ENCODE assay signal across 1 cellular context in the genomic region with DNA sequence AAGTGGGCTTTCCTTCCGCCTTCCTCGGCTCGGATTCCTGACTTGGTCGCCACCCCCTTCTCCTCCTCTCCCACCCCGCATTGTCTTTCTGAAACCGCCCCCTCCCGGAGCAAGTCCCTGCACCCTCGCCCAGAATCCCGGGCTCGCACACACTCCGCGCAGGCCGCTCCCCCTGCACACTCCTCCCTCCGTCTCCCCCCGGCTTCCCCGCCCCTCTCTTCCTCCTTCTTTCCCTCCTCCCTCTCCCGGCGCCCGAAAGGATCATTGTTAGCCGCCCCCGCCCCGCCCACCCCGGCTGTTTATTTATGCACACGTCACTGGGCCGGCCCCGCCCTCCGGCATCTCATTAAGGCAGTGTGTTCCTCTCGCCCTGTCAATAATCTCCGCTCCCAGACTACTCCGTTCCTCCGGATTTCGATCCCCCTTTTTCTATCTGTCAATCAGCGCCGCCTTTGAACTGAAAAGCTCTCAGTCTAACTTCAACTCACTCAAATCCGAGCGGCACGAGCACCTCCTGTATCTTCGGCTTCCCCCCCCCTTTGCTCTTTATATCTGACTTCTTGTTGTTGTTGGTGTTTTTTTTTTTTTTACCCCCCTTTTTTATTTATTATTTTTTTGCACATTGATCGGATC.
TF ChIP-seq lines count a peak whose summit lies in the region.

A gene (plus strand): TSS at position 373 of the 633 bp plus-strand sequence. CDS start 510 bp downstream, outside the sequence.

TF ChIP-seq in HEK293, 187 proteins besides CTCF, POLR2A, EP300 and RAD21 (continued from another document):
- no peak for TF ChIP-seq ZNF549 (tag by site-specific recombination; IDR thresholded peaks at IDR 0.05)
- no peak for TF ChIP-seq ZNF473 (tag by site-specific recombination; IDR thresholded peaks at IDR 0.05)
- peak; percentile 96 for TF ChIP-seq ZNF366 (tag by site-specific recombination; conservative IDR thresholded peaks at IDR 0.05)
- no peak for TF ChIP-seq ZNF654 (tag by site-specific recombination; IDR thresholded peaks at IDR 0.05; ENCODE audit: low read depth)
- peak; percentile 88; the same call in 1 of the 2 replicates for TF ChIP-seq TCF7L2 (IDR thresholded peaks at IDR 0.05; ENCODE audit: borderline replicate concordance, low read depth, low read length)
- TF ChIP-seq, protein P1, sequence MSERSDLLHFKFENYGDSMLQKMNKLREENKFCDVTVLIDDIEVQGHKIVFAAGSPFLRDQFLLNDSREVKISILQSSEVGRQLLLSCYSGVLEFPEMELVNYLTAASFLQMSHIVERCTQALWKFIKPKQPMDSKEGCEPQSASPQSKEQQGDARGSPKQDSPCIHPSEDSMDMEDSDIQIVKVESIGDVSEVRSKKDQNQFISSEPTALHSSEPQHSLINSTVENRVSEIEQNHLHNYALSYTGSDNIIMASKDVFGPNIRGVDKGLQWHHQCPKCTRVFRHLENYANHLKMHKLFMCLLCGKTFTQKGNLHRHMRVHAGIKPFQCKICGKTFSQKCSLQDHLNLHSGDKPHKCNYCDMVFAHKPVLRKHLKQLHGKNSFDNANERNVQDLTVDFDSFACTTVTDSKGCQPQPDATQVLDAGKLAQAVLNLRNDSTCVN (tag by site-specific recombination; optimal IDR thresholded peaks at IDR 0.05) = peak; percentile 31
- TF ChIP-seq ZNF677 (tag by site-specific recombination; IDR thresholded peaks at IDR 0.05) = no peak
- TF ChIP-seq ZNF157 (tag by site-specific recombination; IDR thresholded peaks at IDR 0.05) = no peak
- TF ChIP-seq ZNF175 (tag by site-specific recombination; IDR thresholded peaks at IDR 0.05) = no peak
- TF ChIP-seq, protein P2, sequence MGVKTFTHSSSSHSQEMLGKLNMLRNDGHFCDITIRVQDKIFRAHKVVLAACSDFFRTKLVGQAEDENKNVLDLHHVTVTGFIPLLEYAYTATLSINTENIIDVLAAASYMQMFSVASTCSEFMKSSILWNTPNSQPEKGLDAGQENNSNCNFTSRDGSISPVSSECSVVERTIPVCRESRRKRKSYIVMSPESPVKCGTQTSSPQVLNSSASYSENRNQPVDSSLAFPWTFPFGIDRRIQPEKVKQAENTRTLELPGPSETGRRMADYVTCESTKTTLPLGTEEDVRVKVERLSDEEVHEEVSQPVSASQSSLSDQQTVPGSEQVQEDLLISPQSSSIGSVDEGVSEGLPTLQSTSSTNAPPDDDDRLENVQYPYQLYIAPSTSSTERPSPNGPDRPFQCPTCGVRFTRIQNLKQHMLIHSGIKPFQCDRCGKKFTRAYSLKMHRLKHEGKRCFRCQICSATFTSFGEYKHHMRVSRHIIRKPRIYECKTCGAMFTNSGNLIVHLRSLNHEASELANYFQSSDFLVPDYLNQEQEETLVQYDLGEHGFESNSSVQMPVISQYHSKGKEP (tag by site-specific recombination; IDR thresholded peaks at IDR 0.05) = no peak
- TF ChIP-seq, protein P3, sequence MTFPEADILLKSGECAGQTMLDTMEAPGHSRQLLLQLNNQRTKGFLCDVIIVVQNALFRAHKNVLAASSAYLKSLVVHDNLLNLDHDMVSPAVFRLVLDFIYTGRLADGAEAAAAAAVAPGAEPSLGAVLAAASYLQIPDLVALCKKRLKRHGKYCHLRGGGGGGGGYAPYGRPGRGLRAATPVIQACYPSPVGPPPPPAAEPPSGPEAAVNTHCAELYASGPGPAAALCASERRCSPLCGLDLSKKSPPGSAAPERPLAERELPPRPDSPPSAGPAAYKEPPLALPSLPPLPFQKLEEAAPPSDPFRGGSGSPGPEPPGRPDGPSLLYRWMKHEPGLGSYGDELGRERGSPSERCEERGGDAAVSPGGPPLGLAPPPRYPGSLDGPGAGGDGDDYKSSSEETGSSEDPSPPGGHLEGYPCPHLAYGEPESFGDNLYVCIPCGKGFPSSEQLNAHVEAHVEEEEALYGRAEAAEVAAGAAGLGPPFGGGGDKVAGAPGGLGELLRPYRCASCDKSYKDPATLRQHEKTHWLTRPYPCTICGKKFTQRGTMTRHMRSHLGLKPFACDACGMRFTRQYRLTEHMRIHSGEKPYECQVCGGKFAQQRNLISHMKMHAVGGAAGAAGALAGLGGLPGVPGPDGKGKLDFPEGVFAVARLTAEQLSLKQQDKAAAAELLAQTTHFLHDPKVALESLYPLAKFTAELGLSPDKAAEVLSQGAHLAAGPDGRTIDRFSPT (tag by site-specific recombination; IDR thresholded peaks at IDR 0.05) = no peak; the same call in 1 of the 2 replicates
- no peak for TF ChIP-seq ZNF133 (tag by site-specific recombination; IDR thresholded peaks at IDR 0.05)
- no peak for TF ChIP-seq SETDB1 (IDR thresholded peaks at IDR 0.05; ENCODE audit: insufficient read length, low read length)
- no peak for TF ChIP-seq ZNF501 (tag by site-specific recombination; IDR thresholded peaks at IDR 0.05)
- no peak for TF ChIP-seq ZNF184 (tag by site-specific recombination; IDR thresholded peaks at IDR 0.05)
- no peak for TF ChIP-seq ZNF555 (tag by site-specific recombination; conservative IDR thresholded peaks at IDR 0.05)
- TF ChIP-seq, protein P4, sequence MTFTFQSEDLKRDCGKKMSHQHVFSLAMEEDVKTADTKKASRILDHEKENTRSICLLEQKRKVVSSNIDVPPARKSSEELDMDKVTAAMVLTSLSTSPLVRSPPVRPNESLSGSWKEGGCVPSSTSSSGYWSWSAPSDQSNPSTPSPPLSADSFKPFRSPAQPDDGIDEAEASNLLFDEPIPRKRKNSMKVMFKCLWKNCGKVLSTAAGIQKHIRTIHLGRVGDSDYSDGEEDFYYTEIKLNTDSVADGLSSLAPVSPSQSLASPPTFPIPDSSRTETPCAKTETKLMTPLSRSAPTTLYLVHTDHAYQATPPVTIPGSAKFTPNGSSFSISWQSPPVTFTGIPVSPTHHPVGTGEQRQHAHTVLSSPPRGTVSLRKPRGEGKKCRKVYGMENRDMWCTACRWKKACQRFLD (tag by site-specific recombination; IDR thresholded peaks at IDR 0.05) = no peak
- 0 out of 2 replicates have a peak, but pooled peaks have one; percentile 56 for TF ChIP-seq ZNF391 (tag by site-specific recombination; IDR thresholded peaks at IDR 0.05; ENCODE audit: borderline replicate concordance, low read depth)
- TF ChIP-seq, protein P5, sequence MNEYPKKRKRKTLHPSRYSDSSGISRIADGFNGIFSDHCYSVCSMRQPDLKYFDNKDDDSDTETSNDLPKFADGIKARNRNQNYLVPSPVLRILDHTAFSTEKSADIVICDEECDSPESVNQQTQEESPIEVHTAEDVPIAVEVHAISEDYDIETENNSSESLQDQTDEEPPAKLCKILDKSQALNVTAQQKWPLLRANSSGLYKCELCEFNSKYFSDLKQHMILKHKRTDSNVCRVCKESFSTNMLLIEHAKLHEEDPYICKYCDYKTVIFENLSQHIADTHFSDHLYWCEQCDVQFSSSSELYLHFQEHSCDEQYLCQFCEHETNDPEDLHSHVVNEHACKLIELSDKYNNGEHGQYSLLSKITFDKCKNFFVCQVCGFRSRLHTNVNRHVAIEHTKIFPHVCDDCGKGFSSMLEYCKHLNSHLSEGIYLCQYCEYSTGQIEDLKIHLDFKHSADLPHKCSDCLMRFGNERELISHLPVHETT (tag by site-specific recombination; IDR thresholded peaks at IDR 0.05) = no peak
- no peak for TF ChIP-seq ZNF623 (tag by site-specific recombination; IDR thresholded peaks at IDR 0.05)
- TF ChIP-seq, protein P6, sequence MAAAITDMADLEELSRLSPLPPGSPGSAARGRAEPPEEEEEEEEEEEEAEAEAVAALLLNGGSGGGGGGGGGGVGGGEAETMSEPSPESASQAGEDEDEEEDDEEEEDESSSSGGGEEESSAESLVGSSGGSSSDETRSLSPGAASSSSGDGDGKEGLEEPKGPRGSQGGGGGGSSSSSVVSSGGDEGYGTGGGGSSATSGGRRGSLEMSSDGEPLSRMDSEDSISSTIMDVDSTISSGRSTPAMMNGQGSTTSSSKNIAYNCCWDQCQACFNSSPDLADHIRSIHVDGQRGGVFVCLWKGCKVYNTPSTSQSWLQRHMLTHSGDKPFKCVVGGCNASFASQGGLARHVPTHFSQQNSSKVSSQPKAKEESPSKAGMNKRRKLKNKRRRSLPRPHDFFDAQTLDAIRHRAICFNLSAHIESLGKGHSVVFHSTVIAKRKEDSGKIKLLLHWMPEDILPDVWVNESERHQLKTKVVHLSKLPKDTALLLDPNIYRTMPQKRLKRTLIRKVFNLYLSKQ (tag by site-specific recombination; IDR thresholded peaks at IDR 0.05; ENCODE audit: borderline replicate concordance) = no peak
- TF ChIP-seq, protein P7, sequence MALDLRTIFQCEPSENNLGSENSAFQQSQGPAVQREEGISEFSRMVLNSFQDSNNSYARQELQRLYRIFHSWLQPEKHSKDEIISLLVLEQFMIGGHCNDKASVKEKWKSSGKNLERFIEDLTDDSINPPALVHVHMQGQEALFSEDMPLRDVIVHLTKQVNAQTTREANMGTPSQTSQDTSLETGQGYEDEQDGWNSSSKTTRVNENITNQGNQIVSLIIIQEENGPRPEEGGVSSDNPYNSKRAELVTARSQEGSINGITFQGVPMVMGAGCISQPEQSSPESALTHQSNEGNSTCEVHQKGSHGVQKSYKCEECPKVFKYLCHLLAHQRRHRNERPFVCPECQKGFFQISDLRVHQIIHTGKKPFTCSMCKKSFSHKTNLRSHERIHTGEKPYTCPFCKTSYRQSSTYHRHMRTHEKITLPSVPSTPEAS (tag by site-specific recombination; IDR thresholded peaks at IDR 0.05) = no peak; the same call in 1 of the 2 replicates
- TF ChIP-seq, protein P8, sequence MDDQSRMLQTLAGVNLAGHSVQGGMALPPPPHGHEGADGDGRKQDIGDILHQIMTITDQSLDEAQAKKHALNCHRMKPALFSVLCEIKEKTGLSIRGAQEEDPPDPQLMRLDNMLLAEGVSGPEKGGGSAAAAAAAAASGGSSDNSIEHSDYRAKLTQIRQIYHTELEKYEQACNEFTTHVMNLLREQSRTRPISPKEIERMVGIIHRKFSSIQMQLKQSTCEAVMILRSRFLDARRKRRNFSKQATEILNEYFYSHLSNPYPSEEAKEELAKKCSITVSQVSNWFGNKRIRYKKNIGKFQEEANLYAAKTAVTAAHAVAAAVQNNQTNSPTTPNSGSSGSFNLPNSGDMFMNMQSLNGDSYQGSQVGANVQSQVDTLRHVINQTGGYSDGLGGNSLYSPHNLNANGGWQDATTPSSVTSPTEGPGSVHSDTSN (CRISPR knock-in tag; IDR thresholded peaks at IDR 0.05) = no peak
- no peak for TF ChIP-seq ZNF302 (tag by site-specific recombination; IDR thresholded peaks at IDR 0.05; ENCODE audit: low read depth)
- peak; percentile 66 for TF ChIP-seq GLIS2 (tag by site-specific recombination; IDR thresholded peaks at IDR 0.05)
- peak; percentile 67 for TF ChIP-seq ZBTB8A (tag by site-specific recombination; IDR thresholded peaks at IDR 0.05)
- no peak for TF ChIP-seq ZNF837 (tag by site-specific recombination; IDR thresholded peaks at IDR 0.05)
- TF ChIP-seq ZNF16 (tag by site-specific recombination; IDR thresholded peaks at IDR 0.05; ENCODE audit: low read depth) = no peak
- TF ChIP-seq KLF8 (tag by site-specific recombination; IDR thresholded peaks at IDR 0.05) = peak; percentile 73
- TF ChIP-seq, protein P9, sequence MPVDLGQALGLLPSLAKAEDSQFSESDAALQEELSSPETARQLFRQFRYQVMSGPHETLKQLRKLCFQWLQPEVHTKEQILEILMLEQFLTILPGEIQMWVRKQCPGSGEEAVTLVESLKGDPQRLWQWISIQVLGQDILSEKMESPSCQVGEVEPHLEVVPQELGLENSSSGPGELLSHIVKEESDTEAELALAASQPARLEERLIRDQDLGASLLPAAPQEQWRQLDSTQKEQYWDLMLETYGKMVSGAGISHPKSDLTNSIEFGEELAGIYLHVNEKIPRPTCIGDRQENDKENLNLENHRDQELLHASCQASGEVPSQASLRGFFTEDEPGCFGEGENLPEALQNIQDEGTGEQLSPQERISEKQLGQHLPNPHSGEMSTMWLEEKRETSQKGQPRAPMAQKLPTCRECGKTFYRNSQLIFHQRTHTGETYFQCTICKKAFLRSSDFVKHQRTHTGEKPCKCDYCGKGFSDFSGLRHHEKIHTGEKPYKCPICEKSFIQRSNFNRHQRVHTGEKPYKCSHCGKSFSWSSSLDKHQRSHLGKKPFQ (tag by site-specific recombination; IDR thresholded peaks at IDR 0.05) = peak; percentile 36; the same call in 1 of the 2 replicates
- peak; percentile 83 for TF ChIP-seq ZXDB (tag by site-specific recombination; IDR thresholded peaks at IDR 0.05)
- TF ChIP-seq KLF1 (tag by site-specific recombination; IDR thresholded peaks at IDR 0.05) = peak; percentile 84
- TF ChIP-seq, protein P10, sequence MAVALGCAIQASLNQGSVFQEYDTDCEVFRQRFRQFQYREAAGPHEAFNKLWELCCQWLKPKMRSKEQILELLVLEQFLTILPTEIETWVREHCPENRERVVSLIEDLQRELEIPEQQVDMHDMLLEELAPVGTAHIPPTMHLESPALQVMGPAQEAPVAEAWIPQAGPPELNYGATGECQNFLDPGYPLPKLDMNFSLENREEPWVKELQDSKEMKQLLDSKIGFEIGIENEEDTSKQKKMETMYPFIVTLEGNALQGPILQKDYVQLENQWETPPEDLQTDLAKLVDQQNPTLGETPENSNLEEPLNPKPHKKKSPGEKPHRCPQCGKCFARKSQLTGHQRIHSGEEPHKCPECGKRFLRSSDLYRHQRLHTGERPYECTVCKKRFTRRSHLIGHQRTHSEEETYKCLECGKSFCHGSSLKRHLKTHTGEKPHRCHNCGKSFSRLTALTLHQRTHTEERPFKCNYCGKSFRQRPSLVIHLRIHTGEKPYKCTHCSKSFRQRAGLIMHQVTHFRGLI (tag by site-specific recombination; IDR thresholded peaks at IDR 0.05) = no peak
- TF ChIP-seq ZBTB17 (tag by site-specific recombination; IDR thresholded peaks at IDR 0.05) = peak; percentile 89
- TF ChIP-seq, protein P11, sequence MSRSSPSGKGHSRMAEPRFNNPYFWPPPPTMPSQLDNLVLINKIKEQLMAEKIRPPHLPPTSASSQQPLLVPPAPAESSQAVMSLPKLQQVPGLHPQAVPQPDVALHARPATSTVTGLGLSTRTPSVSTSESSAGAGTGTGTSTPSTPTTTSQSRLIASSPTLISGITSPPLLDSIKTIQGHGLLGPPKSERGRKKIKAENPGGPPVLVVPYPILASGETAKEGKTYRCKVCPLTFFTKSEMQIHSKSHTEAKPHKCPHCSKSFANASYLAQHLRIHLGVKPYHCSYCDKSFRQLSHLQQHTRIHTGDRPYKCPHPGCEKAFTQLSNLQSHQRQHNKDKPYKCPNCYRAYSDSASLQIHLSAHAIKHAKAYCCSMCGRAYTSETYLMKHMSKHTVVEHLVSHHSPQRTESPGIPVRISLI (tag by site-specific recombination; IDR thresholded peaks at IDR 0.05) = no peak
- peak; percentile 98 for TF ChIP-seq ZNF341 (tag by site-specific recombination; IDR thresholded peaks at IDR 0.05; ENCODE audit: low read depth)
- TF ChIP-seq GLIS1 (tag by site-specific recombination; IDR thresholded peaks at IDR 0.05) = peak; percentile 54
- TF ChIP-seq, protein P12, sequence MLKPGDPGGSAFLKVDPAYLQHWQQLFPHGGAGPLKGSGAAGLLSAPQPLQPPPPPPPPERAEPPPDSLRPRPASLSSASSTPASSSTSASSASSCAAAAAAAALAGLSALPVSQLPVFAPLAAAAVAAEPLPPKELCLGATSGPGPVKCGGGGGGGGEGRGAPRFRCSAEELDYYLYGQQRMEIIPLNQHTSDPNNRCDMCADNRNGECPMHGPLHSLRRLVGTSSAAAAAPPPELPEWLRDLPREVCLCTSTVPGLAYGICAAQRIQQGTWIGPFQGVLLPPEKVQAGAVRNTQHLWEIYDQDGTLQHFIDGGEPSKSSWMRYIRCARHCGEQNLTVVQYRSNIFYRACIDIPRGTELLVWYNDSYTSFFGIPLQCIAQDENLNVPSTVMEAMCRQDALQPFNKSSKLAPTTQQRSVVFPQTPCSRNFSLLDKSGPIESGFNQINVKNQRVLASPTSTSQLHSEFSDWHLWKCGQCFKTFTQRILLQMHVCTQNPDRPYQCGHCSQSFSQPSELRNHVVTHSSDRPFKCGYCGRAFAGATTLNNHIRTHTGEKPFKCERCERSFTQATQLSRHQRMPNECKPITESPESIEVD (tag by site-specific recombination; IDR thresholded peaks at IDR 0.05) = peak; percentile 31; the same call in 1 of the 2 replicates
- TF ChIP-seq ZNF132 (tag by site-specific recombination; IDR thresholded peaks at IDR 0.05; ENCODE audit: borderline replicate concordance) = no peak
